In genomic region chrX:123764967-123765871, GRCh38 we compare ENCODE assay signal across 8 cellular contexts. TPM values are rescaled to one million over a fixed set of nuclear protein-coding genes. Genes with fewer than 3 reads are reported as not detected.
DNase-seq lines count a peak whose midpoint lies in the region; TF ChIP-seq lines count a peak whose summit lies in the region.

No MANE protein-coding gene starts in this region.

- H3K36me3 Mint-ChIP-seq in HFFc6 (ENCODE audit: low read depth), result no peaks in the 10 kb centered on the region

- DNase-seq in GM06990 (ENCODE audit: extremely low read depth, insufficient read length), result peak; percentile 68
- DNase-seq in HFFc6, result peak; percentile 82
- DNase-seq in MV-4-11 (lab: John Stamatoyannopoulos, UW), result peak; percentile 80
- DNase-seq in SK-MEL-5 (ENCODE audit: low read depth, low spot score), result peak; percentile 88
- DNase-seq in activated naive CD4-positive, alpha-beta T cell treated with anti-CD3 and anti-CD28 coated beads, Interleukin-2, amount 50 U/mL, for 16 hours, result peak; percentile 56
- peak; percentile 88 for DNase-seq in glomerular visceral epithelial cell (ENCODE audit: extremely low spot score)
- DNase-seq in occipital lobe (lab: John Stamatoyannopoulos, UW), result peak; percentile 63
- DNase-seq in tibial artery, result peak; percentile 84 to 91

- TF ChIP-seq CTCF in GM06990 (IDR thresholded peaks at IDR 0.05; ENCODE audit: insufficient read depth, low read length, poor library complexity, severe bottlenecking), result no peak
- no peak for TF ChIP-seq CTCF in HFFc6 (IDR thresholded peaks at IDR 0.05)
- TF ChIP-seq CTCF in tibial artery (IDR thresholded peaks at IDR 0.05), result no peak

- H3K9me3 Mint-ChIP-seq in HFFc6, result no peaks in the 10 kb centered on the region

- in situ Hi-C loops in SK-MEL-5 (cut with HindIII; ENCODE audit: low pct_unique_long_range_greater_than_20kb, low sequenced_read_pairs), result no loop called here

- no peaks in the 10 kb centered on the region for H3K27me3 ChIP-seq in GM06990 (replicated peaks; ENCODE audit: control insufficient read depth, insufficient read depth, low read length)
- H3K27me3 ChIP-seq in tibial artery, result no peaks in the 10 kb centered on the region

- peak overlapping the region; percentile 82 for H3K4me3 Mint-ChIP-seq in HFFc6

- H3K4me1 ChIP-seq in tibial artery, result no peaks in the 10 kb centered on the region

- peak overlapping the region; percentile 66 to 78 for H3K27ac ChIP-seq in tibial artery

- intact Hi-C loops in tibial artery (cut with DNase I; ENCODE audit: low total_unique reads), result no loop called here

- peaks cover 6% of the 10 kb centered on the region for H3K4me1 Mint-ChIP-seq in HFFc6 (ENCODE audit: low read depth)

- H3K27me3 Mint-ChIP-seq in HFFc6 (ENCODE audit: insufficient read depth), result no peaks in the 10 kb centered on the region

- no peaks in the 10 kb centered on the region for H3K9me3 ChIP-seq in tibial artery

- peak overlapping the region; percentile 81 for H3K27ac Mint-ChIP-seq in HFFc6

- H3K36me3 ChIP-seq in GM06990 (ENCODE audit: control insufficient read depth, insufficient read depth, low read length) (no peaks in the 10 kb centered on the region), tibial artery (no peaks in the 10 kb centered on the region)

- H3K4me3 ChIP-seq in GM06990 (replicated peaks; ENCODE audit: low read depth, low read length) (peak overlapping the region; percentile 52), tibial artery (peak overlapping the region; percentile 43)

RNA-seq across cellular contexts. Expression of gene THOC2, which starts 32.4 kb away (rescaled TPM):
- 10 to 100 TPM; 49.9 to 54.3 (median 52.9) TPM for total RNA-seq in HFFc6 (2021; fragmentation: NEBNext Ultra II Directional; extraction: Animal tissue kit (Norgen Biotek cat#: 25700))
- total RNA-seq in SK-MEL-5 (2014; rRNA removed; shearing (Covaris generic)), result 59.7 and 63.0 TPM in 2 replicates
- polyA plus RNA-seq in SK-MEL-5 (2015; cell fraction: cytosol; rRNA removed), result 33.2 and 52.3 TPM in 2 replicates
- 585 and 719 TPM in 2 replicates for polyA plus RNA-seq in SK-MEL-5 (2015; cell fraction: nucleus; rRNA removed)
- total RNA-seq in occipital lobe, result 107 TPM

Comparison
In these comparisons a context has a peak if more than half of its experiments do, and no peak if none do; other contexts are left out.
1. Peak in every context shown above with its lines: DNase-seq, H3K4me3 ChIP-seq and H3K27ac ChIP-seq.